In the genomic region with DNA sequence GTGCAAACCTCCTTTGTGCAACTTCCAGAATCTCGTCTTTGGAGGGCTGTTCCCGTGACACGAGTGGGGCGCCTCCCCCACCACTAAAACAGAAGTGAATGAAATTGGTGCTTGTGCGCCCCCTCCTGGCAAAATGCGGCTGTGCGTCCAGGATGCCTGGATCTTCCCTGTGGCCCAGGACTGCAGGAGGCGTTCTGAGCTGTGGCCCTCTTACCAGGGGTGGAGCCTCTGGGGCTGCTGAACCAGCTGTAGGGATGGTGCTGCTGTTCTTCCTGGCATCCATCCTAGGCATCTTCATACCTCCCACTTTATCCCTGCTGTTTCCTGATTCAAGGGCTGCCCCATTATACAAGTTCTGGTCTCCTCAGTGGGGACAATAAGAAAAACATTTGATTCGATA, we compare ENCODE assay signal across 1 cellular context.
TF ChIP-seq lines count a peak whose summit lies in the region.

No MANE protein-coding gene starts in this region.

TF ChIP-seq in GM23338, 12 proteins besides CTCF, POLR2A, EP300 and RAD21 (continued from another document):
- TF ChIP-seq, protein P1, sequence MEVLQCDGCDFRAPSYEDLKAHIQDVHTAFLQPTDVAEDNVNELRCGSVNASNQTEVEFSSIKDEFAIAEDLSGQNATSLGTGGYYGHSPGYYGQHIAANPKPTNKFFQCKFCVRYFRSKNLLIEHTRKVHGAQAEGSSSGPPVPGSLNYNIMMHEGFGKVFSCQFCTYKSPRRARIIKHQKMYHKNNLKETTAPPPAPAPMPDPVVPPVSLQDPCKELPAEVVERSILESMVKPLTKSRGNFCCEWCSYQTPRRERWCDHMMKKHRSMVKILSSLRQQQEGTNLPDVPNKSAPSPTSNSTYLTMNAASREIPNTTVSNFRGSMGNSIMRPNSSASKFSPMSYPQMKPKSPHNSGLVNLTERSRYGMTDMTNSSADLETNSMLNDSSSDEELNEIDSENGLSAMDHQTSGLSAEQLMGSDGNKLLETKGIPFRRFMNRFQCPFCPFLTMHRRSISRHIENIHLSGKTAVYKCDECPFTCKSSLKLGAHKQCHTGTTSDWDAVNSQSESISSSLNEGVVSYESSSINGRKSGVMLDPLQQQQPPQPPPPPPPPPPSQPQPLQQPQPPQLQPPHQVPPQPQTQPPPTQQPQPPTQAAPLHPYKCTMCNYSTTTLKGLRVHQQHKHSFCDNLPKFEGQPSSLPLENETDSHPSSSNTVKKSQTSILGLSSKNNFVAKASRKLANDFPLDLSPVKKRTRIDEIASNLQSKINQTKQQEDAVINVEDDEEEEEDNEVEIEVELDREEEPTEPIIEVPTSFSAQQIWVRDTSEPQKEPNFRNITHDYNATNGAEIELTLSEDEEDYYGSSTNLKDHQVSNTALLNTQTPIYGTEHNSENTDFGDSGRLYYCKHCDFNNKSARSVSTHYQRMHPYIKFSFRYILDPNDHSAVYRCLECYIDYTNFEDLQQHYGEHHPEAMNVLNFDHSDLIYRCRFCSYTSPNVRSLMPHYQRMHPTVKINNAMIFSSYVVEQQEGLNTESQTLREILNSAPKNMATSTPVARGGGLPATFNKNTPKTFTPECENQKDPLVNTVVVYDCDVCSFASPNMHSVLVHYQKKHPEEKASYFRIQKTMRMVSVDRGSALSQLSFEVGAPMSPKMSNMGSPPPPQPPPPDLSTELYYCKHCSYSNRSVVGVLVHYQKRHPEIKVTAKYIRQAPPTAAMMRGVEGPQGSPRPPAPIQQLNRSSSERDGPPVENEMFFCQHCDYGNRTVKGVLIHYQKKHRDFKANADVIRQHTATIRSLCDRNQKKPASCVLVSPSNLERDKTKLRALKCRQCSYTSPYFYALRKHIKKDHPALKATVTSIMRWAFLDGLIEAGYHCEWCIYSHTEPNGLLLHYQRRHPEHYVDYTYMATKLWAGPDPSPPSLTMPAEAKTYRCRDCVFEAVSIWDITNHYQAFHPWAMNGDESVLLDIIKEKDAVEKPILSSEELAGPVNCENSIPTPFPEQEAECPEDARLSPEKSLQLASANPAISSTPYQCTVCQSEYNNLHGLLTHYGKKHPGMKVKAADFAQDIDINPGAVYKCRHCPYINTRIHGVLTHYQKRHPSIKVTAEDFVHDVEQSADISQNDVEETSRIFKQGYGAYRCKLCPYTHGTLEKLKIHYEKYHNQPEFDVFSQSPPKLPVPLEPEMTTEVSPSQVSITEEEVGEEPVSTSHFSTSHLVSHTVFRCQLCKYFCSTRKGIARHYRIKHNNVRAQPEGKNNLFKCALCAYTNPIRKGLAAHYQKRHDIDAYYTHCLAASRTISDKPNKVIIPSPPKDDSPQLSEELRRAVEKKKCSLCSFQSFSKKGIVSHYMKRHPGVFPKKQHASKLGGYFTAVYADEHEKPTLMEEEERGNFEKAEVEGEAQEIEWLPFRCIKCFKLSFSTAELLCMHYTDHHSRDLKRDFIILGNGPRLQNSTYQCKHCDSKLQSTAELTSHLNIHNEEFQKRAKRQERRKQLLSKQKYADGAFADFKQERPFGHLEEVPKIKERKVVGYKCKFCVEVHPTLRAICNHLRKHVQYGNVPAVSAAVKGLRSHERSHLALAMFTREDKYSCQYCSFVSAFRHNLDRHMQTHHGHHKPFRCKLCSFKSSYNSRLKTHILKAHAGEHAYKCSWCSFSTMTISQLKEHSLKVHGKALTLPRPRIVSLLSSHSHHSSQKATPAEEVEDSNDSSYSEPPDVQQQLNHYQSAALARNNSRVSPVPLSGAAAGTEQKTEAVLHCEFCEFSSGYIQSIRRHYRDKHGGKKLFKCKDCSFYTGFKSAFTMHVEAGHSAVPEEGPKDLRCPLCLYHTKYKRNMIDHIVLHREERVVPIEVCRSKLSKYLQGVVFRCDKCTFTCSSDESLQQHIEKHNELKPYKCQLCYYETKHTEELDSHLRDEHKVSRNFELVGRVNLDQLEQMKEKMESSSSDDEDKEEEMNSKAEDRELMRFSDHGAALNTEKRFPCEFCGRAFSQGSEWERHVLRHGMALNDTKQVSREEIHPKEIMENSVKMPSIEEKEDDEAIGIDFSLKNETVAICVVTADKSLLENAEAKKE (CRISPR knock-in tag; IDR thresholded peaks at IDR 0.05), result no peak
